22 cellular contexts compared by ENCODE assay signal in genomic region chr1:67642694-67643093, GRCh38. TPM values are rescaled to one million over a fixed set of nuclear protein-coding genes. Genes with fewer than 3 reads are reported as not detected.
A peak's percentile ranks its signal among the peaks of the same experiment; 100 is the strongest.
DNase-seq lines count a peak whose midpoint lies in the region; ATAC-seq and TF ChIP-seq lines count a peak whose summit lies in the region.
"Had no signal": no experiment of that assay in that cellular context is flagged by ENCODE, and none has a peak within 500 bp of the region (broad histone marks: within the 10 kb centered on the region; RNA-seq: fewer than 3 reads in every experiment).

No MANE protein-coding gene starts in this region.

- peaks cover 39% of the 10 kb centered on the region for H3K4me1 ChIP-seq in adipocyte (ENCODE audit: control insufficient read depth, insufficient read depth, low read length)
- H3K4me1 ChIP-seq in neural progenitor cell, result peaks cover 49% of the 10 kb centered on the region

- H3K4me1 Mint-ChIP-seq in neural progenitor cell, result peaks cover 13% of the 10 kb centered on the region
- H3K4me1 Mint-ChIP-seq: activated CD8-positive, alpha-beta memory T cell treated with anti-CD3 and anti-CD28 coated beads, Interleukin-2, amount 10 ng/mL, durations not matched to agents 7 days and 5 days had no signal

- H3K9me3 ChIP-seq in adipocyte (ENCODE audit: control insufficient read depth, low read length) (no peaks in the 10 kb centered on the region), neural progenitor cell (ENCODE audit: low read depth) (no peaks in the 10 kb centered on the region)
- H3K9me3 ChIP-seq: body of pancreas, ovary, testis had no signal

- no peak overlapping the region for H3K27ac Mint-ChIP-seq in neural progenitor cell
- H3K27ac Mint-ChIP-seq: activated CD8-positive, alpha-beta memory T cell treated with anti-CD3 and anti-CD28 coated beads, Interleukin-2, amount 10 ng/mL, durations not matched to agents 7 days and 5 days; T-helper 2 cell treated with Interferon-gamma antibody and Interleukin-4, amounts not matched to agents 5 μg/mL and 100 μg/mL, for 36 hours had no signal

- TF ChIP-seq CTCF in fibroblast of mammary gland (conservative IDR thresholded peaks at IDR 0.05; ENCODE audit: control insufficient read depth, insufficient read depth, low read depth, low read length), result no peak
- no peak for TF ChIP-seq CTCF in neural progenitor cell (IDR thresholded peaks at IDR 0.05)

- H3K4me3 ChIP-seq in adipocyte (ENCODE audit: low read length), result peak overlapping the region; percentile 62
- H3K4me3 ChIP-seq in fibroblast of mammary gland (ENCODE audit: control insufficient read depth, low read depth, low read length), result no peak overlapping the region
- H3K4me3 ChIP-seq in neural progenitor cell, result no peak overlapping the region
- H3K4me3 ChIP-seq: body of pancreas, ovary, smooth muscle cell, testis had no signal

- H3K27me3 Mint-ChIP-seq in neural progenitor cell (ENCODE audit: insufficient read depth, low read depth), result peaks cover 12% of the 10 kb centered on the region

- DNase-seq in EH (ENCODE audit: low read depth) (peak; percentile 32), adipocyte (ENCODE audit: low read depth) (peak; percentile 30), fibroblast of mammary gland (ENCODE audit: low read depth) (peak; percentile 47), neural progenitor cell (ENCODE audit: low spot score) (peak; percentile 92), NCI-H1694 (lab: John Stamatoyannopoulos, UW) (no peak), NAMALWA (ENCODE audit: low spot score) (no peak)
- no peak for DNase-seq in activated CD8-positive, alpha-beta memory T cell treated with anti-CD3 and anti-CD28 coated beads, Interleukin-2, amount 50 U/mL, for 4 hours
- DNase-seq: activated CD8-positive, alpha-beta memory T cell treated with anti-CD3 and anti-CD28 coated beads, Interleukin-2, amount 10 ng/mL, durations not matched to agents 7 days and 5 days; activated gamma-delta T cell; body of pancreas; kidney glomerular epithelial cell; MM.1S; NCI-H2029 treated with DMSO at 0.1 percent for 48 hours; NCI-H510A treated with DMSO at 0.1 percent for 48 hours; ovary; SHP77 treated with DMSO at 0.1 percent for 48 hours; stimulated activated CD4-positive, alpha-beta T cell treated with anti-CD3 and anti-CD28 coated beads, Interleukin-4, amount 100 ng/mL, for 4 hours; stimulated activated CD8-positive, alpha-beta memory T cell treated with anti-CD3 and anti-CD28 coated beads, Interleukin-4, amount 100 ng/mL, for 48 hours; testis had no signal

- ATAC-seq in GM21723 (IDR thresholded peaks at IDR 0.05; ENCODE audit: unreplicated experiment), result no peak
- ATAC-seq: activated CD8-positive, alpha-beta memory T cell treated with anti-CD3 and anti-CD28 coated beads, Interleukin-2, amount 10 ng/mL, durations not matched to agents 7 days and 5 days; body of pancreas had no signal

- no peak overlapping the region for H3K27ac ChIP-seq in neural progenitor cell
- H3K27ac ChIP-seq: body of pancreas, ovary, testis had no signal

- H3K79me2 ChIP-seq in neural progenitor cell (ENCODE audit: low read depth), result no peaks in the 10 kb centered on the region

- peaks cover 31% of the 10 kb centered on the region for H3F3A ChIP-seq in neural progenitor cell (ENCODE audit: low read depth)

- H3K36me3 Mint-ChIP-seq in neural progenitor cell, result no peaks in the 10 kb centered on the region
- H3K36me3 Mint-ChIP-seq: activated CD8-positive, alpha-beta memory T cell treated with anti-CD3 and anti-CD28 coated beads, Interleukin-2, amount 10 ng/mL, durations not matched to agents 7 days and 5 days had no signal

- peak overlapping the region; percentile 46 for H3K4me3 Mint-ChIP-seq in neural progenitor cell
- H3K4me3 Mint-ChIP-seq: activated CD8-positive, alpha-beta memory T cell treated with anti-CD3 and anti-CD28 coated beads, Interleukin-2, amount 10 ng/mL, durations not matched to agents 7 days and 5 days; T-helper 2 cell treated with Interferon-gamma antibody and Interleukin-4, amounts not matched to agents 5 μg/mL and 100 μg/mL, for 36 hours had no signal

- peak overlapping the region; percentile 52 for H3K4me2 ChIP-seq in neural progenitor cell
- H3K4me2 ChIP-seq: smooth muscle cell had no signal

- H3K9ac ChIP-seq in adipocyte (ENCODE audit: low read length) (peak overlapping the region; percentile 23), neural progenitor cell (no peak overlapping the region)

- no peaks in the 10 kb centered on the region for H3K36me3 ChIP-seq in adipocyte (ENCODE audit: control insufficient read depth, insufficient read depth, low read length, severe bottlenecking)
- H3K36me3 ChIP-seq in neural progenitor cell, result no peaks in the 10 kb centered on the region
- H3K36me3 ChIP-seq: ovary had no signal

- no peaks in the 10 kb centered on the region for H3K27me3 ChIP-seq in adipocyte (replicated peaks; ENCODE audit: control insufficient read depth, insufficient read depth, low read length)
- H3K27me3 ChIP-seq in neural progenitor cell, result peaks cover 30% of the 10 kb centered on the region
- H3K27me3 ChIP-seq: body of pancreas, ovary, testis had no signal

- no peaks in the 10 kb centered on the region for H3K9me3 Mint-ChIP-seq in neural progenitor cell
- H3K9me3 Mint-ChIP-seq: T-helper 2 cell treated with Interferon-gamma antibody and Interleukin-4, amounts not matched to agents 5 μg/mL and 100 μg/mL, for 36 hours had no signal

- H4K20me1 ChIP-seq in neural progenitor cell (ENCODE audit: low read depth), result peaks cover 35% of the 10 kb centered on the region

- no peak overlapping the region for H2AFZ ChIP-seq in neural progenitor cell (replicated peaks)

RNA-seq across cellular contexts. Expression of gene GADD45A, which starts 42.3 kb away (rescaled TPM):
- total RNA-seq in neural progenitor cell (ENCODE audit: low replicate concordance), result 28.6 and 32.8 TPM in 2 replicates

Comparison
In these comparisons a context has a peak if more than half of its experiments do, and no peak if none do; other contexts are left out.
1. DNase-seq: peak in EH (single experiment), adipocyte (single experiment), fibroblast of mammary gland (single experiment) and neural progenitor cell (single experiment); none in NCI-H1694 (single experiment), activated CD8-positive, alpha-beta memory T cell treated with anti-CD3 and anti-CD28 coated beads, Interleukin-2, amount 50 U/mL, for 4 hours (single experiment) and NAMALWA (single experiment).